Comparison of ENCODE assay signal across 8 cellular contexts in the genomic region with DNA sequence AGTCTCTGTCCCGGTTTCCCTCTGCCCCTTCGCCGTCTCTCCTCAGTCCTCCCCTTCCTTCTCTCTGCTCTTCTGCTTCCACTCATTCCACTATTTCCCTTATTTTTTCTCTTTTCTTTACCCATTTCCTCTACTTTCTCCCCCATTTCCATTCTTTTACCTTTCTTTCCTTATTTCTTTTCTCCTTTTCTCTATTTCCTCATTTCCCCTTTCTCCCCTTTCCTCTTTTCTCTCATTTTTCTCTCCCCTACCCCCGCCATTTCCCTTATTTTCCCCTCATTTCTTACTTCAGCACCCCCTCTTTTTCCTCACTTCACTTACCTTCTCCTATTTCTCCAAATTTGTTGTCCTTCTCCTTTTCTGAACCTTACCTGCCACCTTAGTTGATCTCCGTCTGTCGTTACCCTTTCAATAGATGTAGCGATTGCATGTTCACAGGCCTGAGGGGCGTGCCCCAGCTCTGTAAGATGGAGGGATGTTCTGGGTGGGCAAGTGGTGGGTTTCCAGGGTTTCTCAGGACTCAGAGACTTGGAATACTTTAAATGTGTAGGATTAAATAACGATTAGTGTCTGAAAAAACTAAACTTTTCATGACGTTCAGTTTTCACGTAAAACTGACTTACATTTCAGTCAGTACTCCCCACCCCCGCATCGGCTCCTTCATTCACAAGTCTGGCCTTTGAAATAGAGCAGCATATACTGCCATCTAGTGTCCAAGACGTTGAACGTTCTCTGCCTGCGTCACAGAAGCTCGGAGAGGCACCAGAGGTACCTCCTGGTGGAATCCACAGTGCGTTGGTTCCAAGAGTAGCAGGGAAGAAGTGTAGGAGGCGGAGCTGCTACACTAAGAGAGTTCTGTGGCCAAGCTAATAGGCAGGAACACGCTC. TPM values are rescaled to one million over a fixed set of nuclear protein-coding genes. Genes with fewer than 3 reads are reported as not detected.
A peak's percentile ranks its signal among the peaks of the same experiment; 100 is the strongest.
DNase-seq lines count a peak whose midpoint lies in the region; TF ChIP-seq lines count a peak whose summit lies in the region.

No MANE protein-coding gene starts in this region.

- H3K27me3 ChIP-seq in neural progenitor cell, result peaks cover 52% of the 10 kb centered on the region
- peaks cover 0 to 13% (median 0%) of the 10 kb centered on the region in 3 donors for H3K27me3 ChIP-seq in stomach

- no peaks in the 10 kb centered on the region for H3K79me2 ChIP-seq in neural progenitor cell (ENCODE audit: low read depth)

- H3K36me3 Mint-ChIP-seq in neural progenitor cell, result no peaks in the 10 kb centered on the region

- peak overlapping the region; percentile 89 for H3K4me2 ChIP-seq in neural progenitor cell

- H3K36me3 ChIP-seq in neural progenitor cell (no peaks in the 10 kb centered on the region), stomach (no peaks in the 10 kb centered on the region)

- H3K4me3 Mint-ChIP-seq in neural progenitor cell, result peak overlapping the region; percentile 84

- H3K27ac ChIP-seq in neural progenitor cell (no peak overlapping the region), stomach (peak overlapping the region; percentile 85 to 90 (median 87))

- DNase-seq in Daoy (ENCODE audit: low read depth) (peak; percentile 69), H4 (ENCODE audit: low spot score) (peak; percentile 86), LoVo (ENCODE audit: low spot score) (peak; percentile 80), SHP77 (lab: John Stamatoyannopoulos, UW) (peak; percentile 45 to 59), foreskin melanocyte (peak; percentile 68), neural progenitor cell (ENCODE audit: low spot score) (peak; percentile 92), stomach (peak; percentile 84)
- DNase-seq in activated effector memory CD4-positive, alpha-beta T cell treated with anti-CD3 and anti-CD28 coated beads, Interleukin-2, amount 50 U/mL, for 16 hours, result peak; percentile 87

- no peak for TF ChIP-seq POLR2A in stomach (IDR thresholded peaks at IDR 0.05)

- TF ChIP-seq CTCF in neural progenitor cell (IDR thresholded peaks at IDR 0.05) (peak; percentile 87), stomach (IDR thresholded peaks at IDR 0.05) (peak in 5 of 7 experiments; percentile 44 to 88 (median 67))

- no peaks in the 10 kb centered on the region for H3F3A ChIP-seq in neural progenitor cell (ENCODE audit: low read depth)

- H2AFZ ChIP-seq in neural progenitor cell (replicated peaks), result peak overlapping the region; percentile 87

- H3K9me3 ChIP-seq in neural progenitor cell (ENCODE audit: low read depth) (no peaks in the 10 kb centered on the region), stomach (no peaks in the 10 kb centered on the region)

- no peak for TF ChIP-seq EP300 in stomach (IDR thresholded peaks at IDR 0.05)

- H3K9me3 Mint-ChIP-seq in neural progenitor cell, result no peaks in the 10 kb centered on the region

- peaks cover 24% of the 10 kb centered on the region for H3K4me1 ChIP-seq in neural progenitor cell
- H3K4me1 ChIP-seq in stomach, result peaks cover 4 to 19% (median 17%) of the 10 kb centered on the region in 4 donors

- peaks cover 23% of the 10 kb centered on the region for H3K27me3 Mint-ChIP-seq in neural progenitor cell (ENCODE audit: insufficient read depth, low read depth)

- peak overlapping the region; percentile 56 for H3K4me3 ChIP-seq in neural progenitor cell
- H3K4me3 ChIP-seq in stomach, result peak overlapping the region; percentile 54 to 61 (median 60)

- H4K20me1 ChIP-seq in neural progenitor cell (ENCODE audit: low read depth), result no peaks in the 10 kb centered on the region

- 5 to 14% (median 7%) methylated on average over 19 to 20 of the region's 20 CpGs for WGBS in stomach, 5 donors

- intact Hi-C loops in stomach (cut with DNase I; ENCODE audit: low total_unique reads), result loop anchor here (5.0 kb wide), 1 partner anchor 115 kb away; no protein-coding TSS in a partner anchor

- peaks cover 19% of the 10 kb centered on the region for H3K4me1 Mint-ChIP-seq in neural progenitor cell

- no peak overlapping the region for H3K9ac ChIP-seq in neural progenitor cell

- no peak overlapping the region for H3K27ac Mint-ChIP-seq in neural progenitor cell

RNA-seq across cellular contexts. Expression of gene NCBP2L, which starts 0.6 kb away (rescaled TPM):
- total RNA-seq in Daoy (2014; rRNA removed; shearing (Covaris generic)), result not detected in 2 replicates
- total RNA-seq in H4 (2014; rRNA removed; shearing (Covaris generic)), result not detected in 2 replicates
- total RNA-seq in neural progenitor cell (ENCODE audit: low replicate concordance), result not detected in 2 replicates
- total RNA-seq in stomach, result not detected
- polyA plus RNA-seq in stomach, result under 1 TPM in 2 of 3 donors, not detected in 1; 0.13 to 0.44 TPM

RNA-seq across cellular contexts. Expression of gene TSC22D3, which starts 1.3 kb away (rescaled TPM):
- 14.0 and 33.1 TPM in 2 replicates for total RNA-seq in Daoy (2014; rRNA removed; shearing (Covaris generic))
- 20.5 and 22.0 TPM in 2 replicates for total RNA-seq in H4 (2014; rRNA removed; shearing (Covaris generic))
- 44.9 and 51.0 TPM in 2 replicates for total RNA-seq in neural progenitor cell (ENCODE audit: low replicate concordance)
- total RNA-seq in stomach, result 100 to 1,000 TPM; 303 to 906 (median 347) TPM
- polyA plus RNA-seq in stomach, result 100 to 1,000 TPM; 198 to 358 (median 292) TPM

RNA-seq across cellular contexts. Expression of gene MID2, which starts 48.8 kb away (rescaled TPM):
- total RNA-seq in Daoy (2014; rRNA removed; shearing (Covaris generic)), result 3.4 and 7.3 TPM in 2 replicates
- 13.4 and 14.2 TPM in 2 replicates for total RNA-seq in H4 (2014; rRNA removed; shearing (Covaris generic))
- total RNA-seq in neural progenitor cell (ENCODE audit: low replicate concordance) (1.2 and 3.8 TPM in 2 replicates), stomach (100 to 1,000 TPM in 1 of 5 donors, 10 to 100 TPM in 3, under 1 TPM in 1; 0.58 to 162 (median 26.8) TPM)
- 1 to 10 TPM; 2.2 to 4.4 (median 2.3) TPM for polyA plus RNA-seq in stomach
